ENCODE assay signal across 27 cellular contexts in genomic region chr5:146151970-146152369, GRCh38. TPM values are rescaled to one million over a fixed set of nuclear protein-coding genes. Genes with fewer than 3 reads are reported as not detected.
DNase-seq lines count a peak whose midpoint lies in the region; ATAC-seq and TF ChIP-seq lines count a peak whose summit lies in the region.
"Had no signal": no experiment of that assay in that cellular context is flagged by ENCODE, and none has a peak within 500 bp of the region (broad histone marks: within the 10 kb centered on the region; RNA-seq: fewer than 3 reads in every experiment).

No MANE protein-coding gene starts in this region.

- H3K4me3 ChIP-seq in GM23248 = no peak overlapping the region
- H3K4me3 ChIP-seq in RWPE2 (ENCODE audit: severe bottlenecking) = no peak overlapping the region
- H3K4me3 ChIP-seq in mesenchymal stem cell (ENCODE audit: insufficient read depth in 1 of 2, low read depth in 1 of 2, low read length in 2 of 2) = no peak overlapping the region
- H3K4me3 ChIP-seq: coronary artery, GM23338, hepatocyte, SK-N-MC had no signal

- H3K9ac ChIP-seq in GM23248 (no peak overlapping the region), mesenchymal stem cell (ENCODE audit: low read length) (no peak overlapping the region)

- no peaks in the 10 kb centered on the region for H4K20me1 ChIP-seq in GM23248 (ENCODE audit: insufficient read depth)

- H2BK12ac ChIP-seq in mesenchymal stem cell (ENCODE audit: low read length in 2 of 2) = no peak overlapping the region

- H3K4me1 ChIP-seq in GM23248 (ENCODE audit: insufficient read depth) = no peaks in the 10 kb centered on the region
- no peaks in the 10 kb centered on the region for H3K4me1 ChIP-seq in RWPE2 (ENCODE audit: insufficient read depth, poor library complexity, severe bottlenecking)
- H3K4me1 ChIP-seq in mesenchymal stem cell (ENCODE audit: control insufficient read depth, insufficient read depth, low read depth, low read length) = no peaks in the 10 kb centered on the region

- H3K4me2 ChIP-seq in GM23248 (ENCODE audit: unreplicated experiment) = no peak overlapping the region
- H3K4me2 ChIP-seq in mesenchymal stem cell (ENCODE audit: low read length, poor library complexity, severe bottlenecking) = no peak overlapping the region
- H3K4me2 ChIP-seq: GM23338, hepatocyte had no signal

- no peak overlapping the region for H2BK120ac ChIP-seq in mesenchymal stem cell (ENCODE audit: low read depth, low read length)

- H3K9me2 ChIP-seq in GM23248 (ENCODE audit: insufficient read depth) = no peaks in the 10 kb centered on the region

- H2BK15ac ChIP-seq in mesenchymal stem cell (ENCODE audit: low read depth, poor library complexity, severe bottlenecking) = no peak overlapping the region

- H3K36me3 ChIP-seq in GM23248 (ENCODE audit: low read depth) = peaks cover 83% of the 10 kb centered on the region
- H3K36me3 ChIP-seq in RWPE2 (ENCODE audit: low read depth) = peaks cover 100% of the 10 kb centered on the region
- peaks cover 26 to 92% of the 10 kb centered on the region in 2 experiments for H3K36me3 ChIP-seq in mesenchymal stem cell (ENCODE audit: control insufficient read depth in 1 of 2, insufficient read depth in 2 of 2, low read depth in 1 of 2, low read length in 2 of 2)

- H3K18ac ChIP-seq in mesenchymal stem cell (ENCODE audit: low read depth in 1 of 2, low read length in 2 of 2) = no peak overlapping the region

- H3K9me3 ChIP-seq in GM23248 (ENCODE audit: low read depth) (no peaks in the 10 kb centered on the region), RWPE2 (ENCODE audit: severe bottlenecking) (no peaks in the 10 kb centered on the region), mesenchymal stem cell (ENCODE audit: control insufficient read depth, low read length) (no peaks in the 10 kb centered on the region)

- H2AK5ac ChIP-seq in mesenchymal stem cell (ENCODE audit: low read length, severe bottlenecking) = no peak overlapping the region

- no peak overlapping the region for H2BK5ac ChIP-seq in mesenchymal stem cell (ENCODE audit: low read depth, low read length, poor library complexity, severe bottlenecking)

- peaks cover 7% of the 10 kb centered on the region for H3K79me1 ChIP-seq in mesenchymal stem cell (replicated peaks; ENCODE audit: low read length, poor library complexity, severe bottlenecking)

- peaks cover 9% of the 10 kb centered on the region; the same call in 1 of the 2 replicates for H3K79me2 ChIP-seq in GM23248 (ENCODE audit: insufficient read depth)
- H3K79me2 ChIP-seq: hepatocyte had no signal

- no peak overlapping the region for H3K27ac ChIP-seq in GM23248
- H3K27ac ChIP-seq in RWPE2 (ENCODE audit: poor library complexity, severe bottlenecking) = no peak overlapping the region
- no peak overlapping the region for H3K27ac ChIP-seq in mesenchymal stem cell (ENCODE audit: low read length, poor library complexity, severe bottlenecking)
- H3K27ac ChIP-seq: coronary artery, hepatocyte, SK-N-MC had no signal

- ATAC-seq in RWPE2 (ENCODE audit: low read depth) (peak; percentile 44), HG02973 (IDR thresholded peaks at IDR 0.05; ENCODE audit: unreplicated experiment) (no peak)
- ATAC-seq: activated CD4-positive, alpha-beta T cell treated with anti-CD3 and anti-CD28 coated beads for 36 hours; GM23338; left colon had no signal

- no peak overlapping the region for H2AFZ ChIP-seq in GM23248
- no peak overlapping the region for H2AFZ ChIP-seq in mesenchymal stem cell (ENCODE audit: low read depth, low read length)
- H2AFZ ChIP-seq: GM23338, hepatocyte had no signal

- WGBS in GM23248 (ENCODE audit: low coverage in 1 of 2, low lambda C conversion rate in 2 of 2, missing lambda C conversion rate in 2 of 2), 2 experiments = 68 to 71% methylated on average over 3 of the region's 3 CpGs
- WGBS in mesenchymal stem cell = 77% methylated on average over 3 of the region's 3 CpGs

- DNase-seq in SIG-M5 treated with dmso at 0.1 percent for 504 hours (lab: John Stamatoyannopoulos, UW; ENCODE audit: unreplicated experiment) (peak; percentile 49), SIG-M5 (lab: John Stamatoyannopoulos, UW) (no peak), GM23248 (peak; percentile 5), RWPE2 (ENCODE audit: low spot score) (no peak), mesenchymal stem cell (peak; percentile 24), G401 (ENCODE audit: low spot score) (no peak), NCI-H2107 (lab: John Stamatoyannopoulos, UW) (no peak)
- DNase-seq: activated CD4-positive, alpha-beta T cell treated with anti-CD3 and anti-CD28 coated beads for 36 hours; activated naive CD4-positive, alpha-beta T cell treated with anti-CD3 and anti-CD28 coated beads for 36 hours; activated T-cell treated with anti-CD3 and anti-CD28 coated beads, Interleukin-2, amount 50 U/mL, for 48 hours; anterior cingulate cortex; effector memory CD4-positive, alpha-beta T cell; erythroblast; left colon; NCI-H2029; NCI-H2227 treated with DMSO at 0.1 percent for 48 hours; NCI-H526 treated with DMSO at 0.1 percent for 48 hours; stimulated activated CD4-positive, alpha-beta T cell treated with anti-CD3 and anti-CD28 coated beads, Interleukin-4, amount 100 ng/mL, for 4 hours; stimulated activated naive CD4-positive, alpha-beta T cell treated with Interleukin-2 at 50 U/mL for 16 hours had no signal

- no peak overlapping the region for H3K4ac ChIP-seq in mesenchymal stem cell (ENCODE audit: low read depth in 1 of 2, low read length in 2 of 2)

- no peak overlapping the region for H4K91ac ChIP-seq in mesenchymal stem cell (ENCODE audit: low read length)

- no peaks in the 10 kb centered on the region for H3F3A ChIP-seq in GM23248 (ENCODE audit: insufficient read depth)

- H3K23ac ChIP-seq in mesenchymal stem cell (ENCODE audit: low read length in 2 of 2) = no peak overlapping the region

- in situ Hi-C loops in GM23248 (cut with MboI) (no loop called here), G401 (cut with HindIII; ENCODE audit: low sequenced_read_pairs) (no loop called here)

- H3K27me3 ChIP-seq in GM23248 (replicated peaks; ENCODE audit: insufficient read depth) (no peaks in the 10 kb centered on the region), RWPE2 (ENCODE audit: insufficient read depth, poor library complexity, severe bottlenecking) (no peaks in the 10 kb centered on the region), mesenchymal stem cell (ENCODE audit: control insufficient read depth in 1 of 2, insufficient read depth in 1 of 2, low read length in 2 of 2) (no peaks in the 10 kb centered on the region)
- H3K27me3 ChIP-seq: hepatocyte had no signal

- no peak overlapping the region for H4K8ac ChIP-seq in mesenchymal stem cell (ENCODE audit: low read length)

- H3K14ac ChIP-seq in mesenchymal stem cell (ENCODE audit: low read length in 2 of 2) = no peak overlapping the region

- no peak for TF ChIP-seq CTCF in RWPE2 (IDR thresholded peaks at IDR 0.05; ENCODE audit: poor library complexity, severe bottlenecking)

RNA-seq across cellular contexts. Expression of gene LARS1, which starts 30.5 kb away (rescaled TPM):
- total RNA-seq in GM23248 (2014; rRNA removed; shearing (Covaris generic)) = 98.1 and 118 TPM in 2 replicates
- polyA plus RNA-seq in GM23248 (2016; fragmentation: Nextera tagmentation; extraction: Ambion mirVana) = 143 and 151 TPM in 2 replicates
- 57.0 TPM for polyA plus RNA-seq in mesenchymal stem cell (2013, experiment 1 of 2)
- 53.3 TPM for polyA plus RNA-seq in mesenchymal stem cell (2013, experiment 2 of 2)
- total RNA-seq in G401 (2014; rRNA removed; shearing (Covaris generic)) = 64.7 and 81.5 TPM in 2 replicates

RNA-seq across cellular contexts. Expression of gene PLAC8L1, which starts 46.6 kb away (rescaled TPM):
- 2.3 TPM in 1 of 2 replicates, not detected in the other for total RNA-seq in GM23248 (2014; rRNA removed; shearing (Covaris generic))
- polyA plus RNA-seq in GM23248 (2016; fragmentation: Nextera tagmentation; extraction: Ambion mirVana) = 0.41 and 0.56 TPM in 2 replicates
- polyA plus RNA-seq in mesenchymal stem cell (2013, experiment 1 of 2) = 0.08 TPM
- polyA plus RNA-seq in mesenchymal stem cell (2013, experiment 2 of 2) = 0.07 TPM
- not detected in 2 replicates for total RNA-seq in G401 (2014; rRNA removed; shearing (Covaris generic))
- total RNA-seq: A172, GM23338, LHCN-M2, pulmonary artery endothelial cell had no signal

RNA-seq across cellular contexts. Expression of gene RBM27, which starts 51.4 kb away (rescaled TPM):
- total RNA-seq in GM23248 (2014; rRNA removed; shearing (Covaris generic)) = 13.5 and 13.9 TPM in 2 replicates
- polyA plus RNA-seq in GM23248 (2016; fragmentation: Nextera tagmentation; extraction: Ambion mirVana) = 2.6 and 3.1 TPM in 2 replicates
- polyA plus RNA-seq in mesenchymal stem cell (2013, experiment 1 of 2) = 9.7 TPM
- 9.9 TPM for polyA plus RNA-seq in mesenchymal stem cell (2013, experiment 2 of 2)
- 37.2 and 45.2 TPM in 2 replicates for total RNA-seq in G401 (2014; rRNA removed; shearing (Covaris generic))

Comparison
In these comparisons a context has a peak if more than half of its experiments do, and no peak if none do; other contexts are left out.
1. DNase-seq: peak in SIG-M5 treated with dmso at 0.1 percent for 504 hours (single experiment), GM23248 (single experiment) and mesenchymal stem cell (single experiment); none in SIG-M5 (single experiment), RWPE2 (single experiment), G401 (single experiment) and NCI-H2107 (single experiment).